In genomic region chr7:143900230-143900766, GRCh38 we compare ENCODE assay signal across 10 cellular contexts. TPM values are rescaled to one million over a fixed set of nuclear protein-coding genes. Genes with fewer than 3 reads are reported as not detected.
DNase-seq lines count a peak whose midpoint lies in the region; ATAC-seq, FAIRE-seq and TF ChIP-seq lines count a peak whose summit lies in the region.
"Had no signal": no experiment of that assay in that cellular context is flagged by ENCODE, and none has a peak within 500 bp of the region (broad histone marks: within the 10 kb centered on the region; RNA-seq: fewer than 3 reads in every experiment).

No MANE protein-coding gene starts in this region.

- no peaks in the 10 kb centered on the region for H3K36me3 Mint-ChIP-seq in naive B cell

- no peak for ATAC-seq in naive B cell (ENCODE audit: low read depth in 2 of 2)
- ATAC-seq in omental fat pad (ENCODE audit: low FRiP score) = no peak
- no peak for ATAC-seq in GM21423 (IDR thresholded peaks at IDR 0.05; ENCODE audit: unreplicated experiment)

- H3K4me3 Mint-ChIP-seq in naive B cell = peak overlapping the region; percentile 23 to 99 (median 90)

- H3K9me3 Mint-ChIP-seq in naive B cell = no peaks in the 10 kb centered on the region

- H3K27ac Mint-ChIP-seq in naive B cell = peak overlapping the region in 4 of 6 donors; percentile 20 to 83 (median 62)

- TF ChIP-seq CTCF in C4-2B (conservative IDR thresholded peaks at IDR 0.05) = no peak
- no peak for TF ChIP-seq CTCF in omental fat pad (IDR thresholded peaks at IDR 0.05)

- DNase-seq in M059J (ENCODE audit: low read depth) (peak; percentile 12), cerebellar cortex (ENCODE audit: low spot score) (peak; percentile 25), naive B cell (no peak), urothelium cell line (ENCODE audit: low spot score) (no peak), omental fat pad (ENCODE audit: low spot score) (no peak)
- no peak for DNase-seq in activated CD8-positive, alpha-beta memory T cell treated with anti-CD3 and anti-CD28 coated beads, Interleukin-2, amount 50 U/mL, for 4 hours
- DNase-seq: RPMI8226 had no signal

- no peak for FAIRE-seq in urothelium cell line (lab: Jason Lieb, UNC)

- peak overlapping the region; percentile 30; the same call in 1 of the 2 replicates for H3K27ac ChIP-seq in C4-2B

- H3K27me3 Mint-ChIP-seq in naive B cell = peaks cover 2 to 3% (median 2%) of the 10 kb centered on the region in 3 donors

- H3K4me1 Mint-ChIP-seq in naive B cell = peaks cover 20 to 30% (median 25%) of the 10 kb centered on the region in 3 donors

RNA-seq across cellular contexts. Expression of gene TCAF1, which starts 1.7 kb away (rescaled TPM):
- total RNA-seq in M059J (2014; rRNA removed; shearing (Covaris generic)) = 43.7 and 45.3 TPM in 2 replicates
- polyA plus RNA-seq in naive B cell (ENCODE audit: low read depth in 6 of 6) = 10 to 100 TPM in 1 of 6 donors, 1 to 10 TPM in 5; 6.3 to 16.9 (median 8.5) TPM
- total RNA-seq in omental fat pad = 10 to 100 TPM; 29.3 to 67.4 (median 56.3) TPM

RNA-seq across cellular contexts. Expression of gene OR2F2, which starts 34.7 kb away (rescaled TPM):
- total RNA-seq in M059J (2014; rRNA removed; shearing (Covaris generic)) = not detected in 2 replicates
- not detected for polyA plus RNA-seq in naive B cell (ENCODE audit: low read depth in 6 of 6)
- total RNA-seq in omental fat pad = not detected
- total RNA-seq: kidney epithelial cell had no signal

RNA-seq across cellular contexts. Expression of gene OR2F1, which starts 54.3 kb away (rescaled TPM):
- not detected in 2 replicates for total RNA-seq in M059J (2014; rRNA removed; shearing (Covaris generic))
- not detected for polyA plus RNA-seq in naive B cell (ENCODE audit: low read depth in 6 of 6)
- not detected for total RNA-seq in omental fat pad

Comparison
In these comparisons a context has a peak if more than half of its experiments do, and no peak if none do; other contexts are left out.
1. DNase-seq: peak in M059J (single experiment) and cerebellar cortex (single experiment); none in naive B cell (single experiment), urothelium cell line (single experiment), omental fat pad (single experiment) and activated CD8-positive, alpha-beta memory T cell treated with anti-CD3 and anti-CD28 coated beads, Interleukin-2, amount 50 U/mL, for 4 hours (single experiment).